In the genomic region with DNA sequence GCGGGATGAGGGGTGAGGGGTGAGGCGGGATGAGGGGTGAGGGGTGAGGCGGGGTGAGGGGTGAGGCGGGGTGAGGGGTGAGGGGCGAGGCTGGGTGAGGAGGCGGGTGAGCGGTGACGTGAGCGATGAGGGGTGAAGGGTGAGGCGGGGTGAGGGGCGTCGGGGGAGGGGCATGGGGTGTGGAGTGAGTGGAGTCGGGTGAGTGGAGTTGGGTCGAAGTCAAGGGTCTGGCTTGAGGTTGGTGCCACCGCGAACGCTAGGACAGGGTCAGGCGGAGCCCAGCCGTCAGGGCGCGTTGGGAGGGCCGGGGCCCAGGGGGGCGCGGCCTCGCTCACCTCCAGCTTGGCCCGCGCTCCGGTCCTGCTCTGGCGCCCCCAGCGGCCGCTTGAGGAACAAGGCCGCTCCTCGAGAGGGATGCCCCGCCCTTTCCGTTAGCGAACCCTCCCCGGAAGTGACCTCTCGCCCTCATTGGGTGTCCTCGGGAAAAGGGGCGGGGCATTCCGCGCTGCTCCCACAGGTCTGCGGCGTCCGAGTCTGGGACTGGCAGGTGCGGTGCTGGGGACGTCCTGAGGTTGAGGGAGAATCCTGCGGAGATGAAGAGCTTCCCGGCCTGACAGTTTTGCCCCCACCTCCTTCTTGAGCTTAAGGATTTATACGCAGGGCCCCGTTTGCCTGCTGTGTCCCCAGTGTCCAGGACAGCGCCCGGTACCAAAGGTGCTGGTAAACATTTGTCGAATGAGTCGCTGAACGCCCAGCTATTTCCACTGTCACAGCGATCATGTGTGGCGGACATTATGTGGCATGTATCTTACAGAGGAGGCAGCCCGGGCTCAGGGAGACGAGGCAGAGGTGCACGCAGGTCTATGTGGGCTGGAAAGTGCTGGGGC, we compare ENCODE assay signal across 9 cellular contexts. TPM values are rescaled to one million over a fixed set of nuclear protein-coding genes. Genes with fewer than 3 reads are reported as not detected.
DNase-seq lines count a peak whose midpoint lies in the region; ATAC-seq and TF ChIP-seq lines count a peak whose summit lies in the region.
"Had no signal": no experiment of that assay in that cellular context is flagged by ENCODE, and none has a peak within 500 bp of the region (broad histone marks: within the 10 kb centered on the region; RNA-seq: fewer than 3 reads in every experiment).

A gene with protein sequence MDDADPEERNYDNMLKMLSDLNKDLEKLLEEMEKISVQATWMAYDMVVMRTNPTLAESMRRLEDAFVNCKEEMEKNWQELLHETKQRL (minus strand): TSS at position 397 of the 887 bp plus-strand sequence. CDS start 6,514 bp downstream, outside the sequence.

- peak; percentile 92 for ATAC-seq in GM18909 (IDR thresholded peaks at IDR 0.05; ENCODE audit: poor library complexity, unreplicated experiment)
- ATAC-seq in HG03159 (IDR thresholded peaks at IDR 0.05; ENCODE audit: unreplicated experiment): peak; percentile 93
- peak; percentile 98 for ATAC-seq in activated B cell treated with CpG ODN at 0.5 μM for 24 hours (ENCODE audit: low read depth)

- no peak for DNase-seq in AG09309 (ENCODE audit: low read depth)
- peak; percentile 85 for DNase-seq in NCI-H2227 treated with DMSO at 0.1 percent for 48 hours (lab: John Stamatoyannopoulos, UW)
- peak; percentile 97 for DNase-seq in activated B cell treated with CpG ODN at 0.5 μM for 24 hours
- peak; percentile 95 for DNase-seq in central memory CD4-positive, alpha-beta T cell
- DNase-seq in islet precursor cell: peak; percentile 97
- peak; percentile 96 to 98 (median 98) for DNase-seq in stimulated activated CD4-positive, alpha-beta T cell treated with anti-CD3 and anti-CD28 coated beads, Interleukin-12 subunit alpha, Interleukin-12 subunit beta, amount 100 ng/mL, for 48 hours (ENCODE audit: low read depth in 2 of 3, low spot score in 1 of 3)

- intact Hi-C loops in activated B cell treated with CpG ODN at 0.5 μM for 24 hours (cut with micrococcal nuclease): loop anchor here (1.0 to 2.0 kb wide), 7 partner anchors 14 to 66 kb away; a partner anchor contains a TSS

- TF ChIP-seq CTCF in AG09309 (IDR thresholded peaks at IDR 0.05; ENCODE audit: control insufficient read depth, insufficient read depth, low read depth, low read length, missing control alignments) (peak; percentile 83), activated B cell treated with CpG ODN at 0.5 μM for 24 hours (IDR thresholded peaks at IDR 0.05) (peak; percentile 38)

- H3K4me1 Mint-ChIP-seq in activated B cell treated with CpG ODN at 0.5 μM for 24 hours: peaks cover 15% of the 10 kb centered on the region

- peaks cover 1% of the 10 kb centered on the region for H3K27me3 Mint-ChIP-seq in activated B cell treated with CpG ODN at 0.5 μM for 24 hours

- H3K4me3 ChIP-seq in AG09309 (ENCODE audit: control insufficient read depth, low read depth, low read length): peak within 1 kb of the TSS; percentile 78

- peak within 1 kb of the TSS; percentile 81 for H3K27ac Mint-ChIP-seq in activated B cell treated with CpG ODN at 0.5 μM for 24 hours

- no peaks in the 10 kb centered on the region for H3K9me3 Mint-ChIP-seq in activated B cell treated with CpG ODN at 0.5 μM for 24 hours

- H3K36me3 Mint-ChIP-seq in activated B cell treated with CpG ODN at 0.5 μM for 24 hours (ENCODE audit: low read depth): peaks cover 1% of the 10 kb centered on the region

- CTCF ChIA-PET in activated B cell treated with CpG ODN at 0.5 μM for 24 hours (lab: Charles Lee): interaction anchor here (0.6 to 1.9 kb wide), 12 partner anchors 15 to 310 kb away, joined by 3 to 27 read pairs (median 3); a partner anchor contains a TSS

- H3K4me3 Mint-ChIP-seq in activated B cell treated with CpG ODN at 0.5 μM for 24 hours: peak within 1 kb of the TSS; percentile 95

- POLR2A ChIA-PET in activated B cell treated with CpG ODN at 0.5 μM for 24 hours (lab: Charles Lee): interaction anchor here (0.5 to 5.4 kb wide), 18 partner anchors 9 to 318 kb away, joined by 3 to 197 read pairs (median 6); a partner anchor contains a TSS

RNA-seq across cellular contexts. Expression of the gene that starts here (rescaled TPM):
- not detected in 2 replicates for total RNA-seq in activated B cell treated with CpG ODN at 0.5 μM for 24 hours
- total RNA-seq: T-helper 2 cell treated with Interferon-gamma antibody and Interleukin-4, amounts not matched to agents 100 ng/mL and 5 ng/mL, for 36 hours had no signal

Comparison
In these comparisons a context has a peak if more than half of its experiments do, and no peak if none do; other contexts are left out.
1. Peak in DNase-seq and ATAC-seq in activated B cell treated with CpG ODN at 0.5 μM for 24 hours; RNA of the gene not detected or under 1 TPM.